ENCODE assay signal across 1 cellular context in genomic region chr7:37052673-37053072, GRCh38.
TF ChIP-seq lines count a peak whose summit lies in the region.

No MANE protein-coding gene starts in this region.

TF ChIP-seq in HepG2, 621 proteins besides CTCF, POLR2A, EP300 and RAD21 (continued from another document and continues in another):
- TF ChIP-seq ETV5 (CRISPR knock-in tag; IDR thresholded peaks at IDR 0.05; ENCODE audit: borderline replicate concordance) (peak; percentile 42; the same call in 1 of the 2 replicates), TOE1 (CRISPR knock-in tag; IDR thresholded peaks at IDR 0.05) (no peak), TEAD3 (CRISPR knock-in tag; optimal IDR thresholded peaks at IDR 0.05; ENCODE audit: borderline replicate concordance) (peak; percentile 45), PCBP2 (optimal IDR thresholded peaks at IDR 0.05; ENCODE audit: low read depth, low read length, poor library complexity, severe bottlenecking) (no peak), ELF4 (CRISPR knock-in tag; IDR thresholded peaks at IDR 0.05; ENCODE audit: borderline replicate concordance) (no peak), MXD1 (CRISPR knock-in tag; IDR thresholded peaks at IDR 0.05) (no peak), CBFB (CRISPR knock-in tag; IDR thresholded peaks at IDR 0.05) (0 out of 2 replicates have a peak, but pooled peaks have one; percentile 34), SOX5 (CRISPR knock-in tag; IDR thresholded peaks at IDR 0.05; ENCODE audit: borderline replicate concordance) (peak; percentile 66; the same call in 1 of the 2 replicates), GATAD2A (CRISPR knock-in tag; IDR thresholded peaks at IDR 0.05) (peak; percentile 75), HNRNPK (IDR thresholded peaks at IDR 0.05; ENCODE audit: low read depth, low read length, poor library complexity, severe bottlenecking) (no peak), ZNF431 (CRISPR knock-in tag; IDR thresholded peaks at IDR 0.05; ENCODE audit: borderline replicate concordance, low read depth) (peak; percentile 83; the same call in 1 of the 2 replicates), ZNF12 (CRISPR knock-in tag; IDR thresholded peaks at IDR 0.05) (peak; percentile 88), ZNF768 (CRISPR knock-in tag; IDR thresholded peaks at IDR 0.05) (no peak), ZNF20 (CRISPR knock-in tag; IDR thresholded peaks at IDR 0.05) (no peak), ZNF782 (CRISPR knock-in tag; IDR thresholded peaks at IDR 0.05; ENCODE audit: borderline replicate concordance) (0 out of 2 replicates have a peak, but pooled peaks have one; percentile 67), ZSCAN5A (CRISPR knock-in tag; IDR thresholded peaks at IDR 0.05; ENCODE audit: borderline replicate concordance) (no peak), ZNF30 (CRISPR knock-in tag; IDR thresholded peaks at IDR 0.05) (peak; percentile 64; the same call in 1 of the 2 replicates), MTF2 (CRISPR knock-in tag; IDR thresholded peaks at IDR 0.05; ENCODE audit: borderline replicate concordance) (no peak), ZNF609 (CRISPR knock-in tag; IDR thresholded peaks at IDR 0.05; ENCODE audit: borderline replicate concordance) (no peak), CENPBD1 (CRISPR knock-in tag; IDR thresholded peaks at IDR 0.05; ENCODE audit: borderline replicate concordance, low read depth) (no peak), KDM3A (CRISPR knock-in tag; IDR thresholded peaks at IDR 0.05; ENCODE audit: low read depth) (peak; percentile 44; the same call in 1 of the 2 replicates), SMARCE1 (IDR thresholded peaks at IDR 0.05; ENCODE audit: borderline replicate concordance) (no peak), BRF2 (CRISPR knock-in tag; IDR thresholded peaks at IDR 0.05) (no peak), HDAC2 (CRISPR knock-in tag; IDR thresholded peaks at IDR 0.05) (peak; percentile 90; the same call in 1 of the 2 replicates), PRMT3 (CRISPR knock-in tag; IDR thresholded peaks at IDR 0.05; ENCODE audit: borderline replicate concordance, low read depth) (no peak)
- TF ChIP-seq, protein P1, sequence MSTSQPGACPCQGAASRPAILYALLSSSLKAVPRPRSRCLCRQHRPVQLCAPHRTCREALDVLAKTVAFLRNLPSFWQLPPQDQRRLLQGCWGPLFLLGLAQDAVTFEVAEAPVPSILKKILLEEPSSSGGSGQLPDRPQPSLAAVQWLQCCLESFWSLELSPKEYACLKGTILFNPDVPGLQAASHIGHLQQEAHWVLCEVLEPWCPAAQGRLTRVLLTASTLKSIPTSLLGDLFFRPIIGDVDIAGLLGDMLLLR (CRISPR knock-in tag; IDR thresholded peaks at IDR 0.05) = no peak
- TF ChIP-seq, protein P2, sequence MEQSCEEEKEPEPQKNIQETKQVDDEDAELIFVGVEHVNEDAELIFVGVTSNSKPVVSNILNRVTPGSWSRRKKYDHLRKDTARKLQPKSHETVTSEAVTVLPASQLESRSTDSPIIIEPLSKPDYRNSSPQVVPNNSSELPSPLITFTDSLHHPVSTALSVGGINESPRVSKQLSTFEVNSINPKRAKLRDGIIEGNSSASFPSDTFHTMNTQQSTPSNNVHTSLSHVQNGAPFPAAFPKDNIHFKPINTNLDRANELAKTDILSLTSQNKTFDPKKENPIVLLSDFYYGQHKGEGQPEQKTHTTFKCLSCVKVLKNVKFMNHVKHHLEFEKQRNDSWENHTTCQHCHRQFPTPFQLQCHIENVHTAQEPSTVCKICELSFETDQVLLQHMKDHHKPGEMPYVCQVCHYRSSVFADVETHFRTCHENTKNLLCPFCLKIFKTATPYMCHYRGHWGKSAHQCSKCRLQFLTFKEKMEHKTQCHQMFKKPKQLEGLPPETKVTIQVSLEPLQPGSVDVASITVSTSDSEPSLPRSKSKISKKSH (CRISPR knock-in tag; IDR thresholded peaks at IDR 0.05; ENCODE audit: borderline replicate concordance) = no peak
- TF ChIP-seq, protein P3, sequence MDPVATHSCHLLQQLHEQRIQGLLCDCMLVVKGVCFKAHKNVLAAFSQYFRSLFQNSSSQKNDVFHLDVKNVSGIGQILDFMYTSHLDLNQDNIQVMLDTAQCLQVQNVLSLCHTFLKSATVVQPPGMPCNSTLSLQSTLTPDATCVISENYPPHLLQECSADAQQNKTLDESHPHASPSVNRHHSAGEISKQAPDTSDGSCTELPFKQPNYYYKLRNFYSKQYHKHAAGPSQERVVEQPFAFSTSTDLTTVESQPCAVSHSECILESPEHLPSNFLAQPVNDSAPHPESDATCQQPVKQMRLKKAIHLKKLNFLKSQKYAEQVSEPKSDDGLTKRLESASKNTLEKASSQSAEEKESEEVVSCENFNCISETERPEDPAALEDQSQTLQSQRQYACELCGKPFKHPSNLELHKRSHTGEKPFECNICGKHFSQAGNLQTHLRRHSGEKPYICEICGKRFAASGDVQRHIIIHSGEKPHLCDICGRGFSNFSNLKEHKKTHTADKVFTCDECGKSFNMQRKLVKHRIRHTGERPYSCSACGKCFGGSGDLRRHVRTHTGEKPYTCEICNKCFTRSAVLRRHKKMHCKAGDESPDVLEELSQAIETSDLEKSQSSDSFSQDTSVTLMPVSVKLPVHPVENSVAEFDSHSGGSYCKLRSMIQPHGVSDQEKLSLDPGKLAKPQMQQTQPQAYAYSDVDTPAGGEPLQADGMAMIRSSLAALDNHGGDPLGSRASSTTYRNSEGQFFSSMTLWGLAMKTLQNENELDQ (CRISPR knock-in tag; IDR thresholded peaks at IDR 0.05; ENCODE audit: borderline replicate concordance) = peak; percentile 87
- TF ChIP-seq, protein P4, sequence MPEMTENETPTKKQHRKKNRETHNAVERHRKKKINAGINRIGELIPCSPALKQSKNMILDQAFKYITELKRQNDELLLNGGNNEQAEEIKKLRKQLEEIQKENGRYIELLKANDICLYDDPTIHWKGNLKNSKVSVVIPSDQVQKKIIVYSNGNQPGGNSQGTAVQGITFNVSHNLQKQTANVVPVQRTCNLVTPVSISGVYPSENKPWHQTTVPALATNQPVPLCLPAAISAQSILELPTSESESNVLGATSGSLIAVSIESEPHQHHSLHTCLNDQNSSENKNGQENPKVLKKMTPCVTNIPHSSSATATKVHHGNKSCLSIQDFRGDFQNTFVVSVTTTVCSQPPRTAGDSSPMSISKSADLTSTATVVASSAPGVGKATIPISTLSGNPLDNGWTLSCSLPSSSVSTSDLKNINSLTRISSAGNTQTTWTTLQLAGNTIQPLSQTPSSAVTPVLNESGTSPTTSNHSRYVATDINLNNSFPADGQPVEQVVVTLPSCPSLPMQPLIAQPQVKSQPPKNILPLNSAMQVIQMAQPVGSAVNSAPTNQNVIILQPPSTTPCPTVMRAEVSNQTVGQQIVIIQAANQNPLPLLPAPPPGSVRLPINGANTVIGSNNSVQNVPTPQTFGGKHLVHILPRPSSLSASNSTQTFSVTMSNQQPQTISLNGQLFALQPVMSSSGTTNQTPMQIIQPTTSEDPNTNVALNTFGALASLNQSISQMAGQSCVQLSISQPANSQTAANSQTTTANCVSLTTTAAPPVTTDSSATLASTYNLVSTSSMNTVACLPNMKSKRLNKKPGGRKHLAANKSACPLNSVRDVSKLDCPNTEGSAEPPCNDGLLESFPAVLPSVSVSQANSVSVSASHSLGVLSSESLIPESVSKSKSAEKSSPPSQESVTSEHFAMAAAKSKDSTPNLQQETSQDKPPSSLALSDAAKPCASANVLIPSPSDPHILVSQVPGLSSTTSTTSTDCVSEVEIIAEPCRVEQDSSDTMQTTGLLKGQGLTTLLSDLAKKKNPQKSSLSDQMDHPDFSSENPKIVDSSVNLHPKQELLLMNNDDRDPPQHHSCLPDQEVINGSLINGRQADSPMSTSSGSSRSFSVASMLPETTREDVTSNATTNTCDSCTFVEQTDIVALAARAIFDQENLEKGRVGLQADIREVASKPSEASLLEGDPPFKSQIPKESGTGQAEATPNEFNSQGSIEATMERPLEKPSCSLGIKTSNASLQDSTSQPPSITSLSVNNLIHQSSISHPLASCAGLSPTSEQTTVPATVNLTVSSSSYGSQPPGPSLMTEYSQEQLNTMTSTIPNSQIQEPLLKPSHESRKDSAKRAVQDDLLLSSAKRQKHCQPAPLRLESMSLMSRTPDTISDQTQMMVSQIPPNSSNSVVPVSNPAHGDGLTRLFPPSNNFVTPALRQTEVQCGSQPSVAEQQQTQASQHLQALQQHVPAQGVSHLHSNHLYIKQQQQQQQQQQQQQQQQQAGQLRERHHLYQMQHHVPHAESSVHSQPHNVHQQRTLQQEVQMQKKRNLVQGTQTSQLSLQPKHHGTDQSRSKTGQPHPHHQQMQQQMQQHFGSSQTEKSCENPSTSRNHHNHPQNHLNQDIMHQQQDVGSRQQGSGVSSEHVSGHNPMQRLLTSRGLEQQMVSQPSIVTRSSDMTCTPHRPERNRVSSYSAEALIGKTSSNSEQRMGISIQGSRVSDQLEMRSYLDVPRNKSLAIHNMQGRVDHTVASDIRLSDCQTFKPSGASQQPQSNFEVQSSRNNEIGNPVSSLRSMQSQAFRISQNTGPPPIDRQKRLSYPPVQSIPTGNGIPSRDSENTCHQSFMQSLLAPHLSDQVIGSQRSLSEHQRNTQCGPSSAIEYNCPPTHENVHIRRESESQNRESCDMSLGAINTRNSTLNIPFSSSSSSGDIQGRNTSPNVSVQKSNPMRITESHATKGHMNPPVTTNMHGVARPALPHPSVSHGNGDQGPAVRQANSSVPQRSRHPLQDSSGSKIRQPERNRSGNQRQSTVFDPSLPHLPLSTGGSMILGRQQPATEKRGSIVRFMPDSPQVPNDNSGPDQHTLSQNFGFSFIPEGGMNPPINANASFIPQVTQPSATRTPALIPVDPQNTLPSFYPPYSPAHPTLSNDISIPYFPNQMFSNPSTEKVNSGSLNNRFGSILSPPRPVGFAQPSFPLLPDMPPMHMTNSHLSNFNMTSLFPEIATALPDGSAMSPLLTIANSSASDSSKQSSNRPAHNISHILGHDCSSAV (CRISPR knock-in tag; IDR thresholded peaks at IDR 0.05; ENCODE audit: borderline replicate concordance) = no peak
- TF ChIP-seq, protein P5, sequence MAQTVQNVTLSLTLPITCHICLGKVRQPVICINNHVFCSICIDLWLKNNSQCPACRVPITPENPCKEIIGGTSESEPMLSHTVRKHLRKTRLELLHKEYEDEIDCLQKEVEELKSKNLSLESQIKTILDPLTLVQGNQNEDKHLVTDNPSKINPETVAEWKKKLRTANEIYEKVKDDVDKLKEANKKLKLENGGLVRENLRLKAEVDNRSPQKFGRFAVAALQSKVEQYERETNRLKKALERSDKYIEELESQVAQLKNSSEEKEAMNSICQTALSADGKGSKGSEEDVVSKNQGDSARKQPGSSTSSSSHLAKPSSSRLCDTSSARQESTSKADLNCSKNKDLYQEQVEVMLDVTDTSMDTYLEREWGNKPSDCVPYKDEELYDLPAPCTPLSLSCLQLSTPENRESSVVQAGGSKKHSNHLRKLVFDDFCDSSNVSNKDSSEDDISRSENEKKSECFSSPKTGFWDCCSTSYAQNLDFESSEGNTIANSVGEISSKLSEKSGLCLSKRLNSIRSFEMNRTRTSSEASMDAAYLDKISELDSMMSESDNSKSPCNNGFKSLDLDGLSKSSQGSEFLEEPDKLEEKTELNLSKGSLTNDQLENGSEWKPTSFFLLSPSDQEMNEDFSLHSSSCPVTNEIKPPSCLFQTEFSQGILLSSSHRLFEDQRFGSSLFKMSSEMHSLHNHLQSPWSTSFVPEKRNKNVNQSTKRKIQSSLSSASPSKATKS (CRISPR knock-in tag; IDR thresholded peaks at IDR 0.05) = no peak
